Comparison of ENCODE assay signal across 8 cellular contexts in the genomic region with DNA sequence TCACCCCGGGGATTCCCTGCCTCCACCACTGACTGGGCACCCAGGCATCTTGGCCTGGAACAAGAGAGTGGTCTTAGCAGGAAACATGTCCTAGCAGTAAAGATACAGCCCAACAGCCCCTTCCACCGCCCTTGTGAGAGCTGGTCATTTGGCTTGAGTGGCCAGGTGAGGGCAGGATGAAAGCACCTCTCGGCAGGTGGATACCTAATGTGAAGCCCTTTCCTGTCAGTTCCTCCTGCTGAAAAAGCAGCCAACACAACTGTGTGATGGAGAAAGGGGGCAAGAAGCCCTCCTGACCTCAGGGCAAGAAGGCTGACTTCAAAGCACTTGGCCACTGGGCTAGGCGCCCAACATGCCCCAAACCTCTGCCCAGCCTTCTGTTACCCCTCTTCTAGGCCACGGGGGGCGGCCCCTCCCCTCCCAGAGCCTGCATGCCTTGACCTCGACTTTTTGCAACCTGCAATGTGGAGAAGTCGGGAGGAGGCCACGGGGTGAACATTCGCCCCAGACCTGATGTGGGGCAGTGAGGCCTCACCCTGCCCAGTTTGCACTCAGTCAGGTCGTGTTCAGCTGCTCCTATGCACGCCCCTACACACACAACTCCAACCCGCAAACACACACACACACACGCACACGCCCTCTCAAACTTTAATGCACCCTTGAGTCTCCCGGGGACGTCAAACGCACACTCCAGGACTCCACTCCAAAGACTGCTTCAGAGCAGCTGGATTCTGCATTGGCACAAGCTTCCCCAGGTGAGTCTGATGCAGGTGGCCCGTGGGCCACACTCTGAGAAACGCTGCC. TPM values are rescaled to one million over a fixed set of nuclear protein-coding genes. Genes with fewer than 3 reads are reported as not detected.
DNase-seq lines count a peak whose midpoint lies in the region; ATAC-seq and TF ChIP-seq lines count a peak whose summit lies in the region.

No MANE protein-coding gene starts in this region.

- DNase-seq in heart right ventricle (no peak), Right ventricle myocardium superior (no peak), coronary artery (ENCODE audit: low spot score) (no peak), uterus (no peak), GM10248 (ENCODE audit: extremely low spot score) (no peak)
- DNase-seq in NK-92 treated with Interleukin-12 subunit alpha and Interleukin-12 subunit beta, amount 100 ng/mL, for 24 hours (lab: John Stamatoyannopoulos, UW): no peak

- intact Hi-C loops in heart right ventricle (cut with DNase I) (no loop called here), Right ventricle myocardium superior (cut with DNase I) (loop anchor here (2.0 kb wide), 1 partner anchor 115 kb away; no protein-coding TSS in a partner anchor), uterus (cut with DNase I; ENCODE audit: low total_unique reads) (no loop called here)

- H3K4me3 ChIP-seq in heart right ventricle (peak overlapping the region; percentile 32 to 72 (median 62)), coronary artery (peak overlapping the region; percentile 79), uterus (peak overlapping the region; percentile 36 to 56)

- WGBS in heart right ventricle, 2 donors: 58 to 64% methylated on average over 20 of the region's 20 CpGs

- H3K27me3 ChIP-seq in heart right ventricle: peaks cover 0 to 62% (median 0%) of the 10 kb centered on the region in 7 donors
- no peaks in the 10 kb centered on the region for H3K27me3 ChIP-seq in uterus

- H3K27ac Mint-ChIP-seq in nephron: peak overlapping the region; percentile 31 to 67 (median 38)

- peak overlapping the region in 1 of 10 donors; percentile 9 for H3K27ac ChIP-seq in heart right ventricle
- H3K27ac ChIP-seq in coronary artery: peak overlapping the region; percentile 84 to 88
- peak overlapping the region; percentile 83 to 86 for H3K27ac ChIP-seq in uterus

- H3K36me3 ChIP-seq in heart right ventricle: peaks cover 0 to 5% (median 0%) of the 10 kb centered on the region in 9 donors
- H3K36me3 ChIP-seq in uterus: no peaks in the 10 kb centered on the region

- peaks cover 59% of the 10 kb centered on the region for H3K4me1 Mint-ChIP-seq in nephron

- peaks cover 7% of the 10 kb centered on the region for H3K9me3 Mint-ChIP-seq in nephron

- TF ChIP-seq CTCF in heart right ventricle (IDR thresholded peaks at IDR 0.05) (no peak), coronary artery (IDR thresholded peaks at IDR 0.05) (no peak), nephron (IDR thresholded peaks at IDR 0.05; ENCODE audit: unreplicated experiment in 3 of 3) (no peak), uterus (IDR thresholded peaks at IDR 0.05) (no peak), GM10248 (IDR thresholded peaks at IDR 0.05; ENCODE audit: control extremely low read depth, extremely low read depth, low read depth, missing control alignments) (no peak)

- POLR2A ChIA-PET in GM10248 (lab: Yijun Ruan, JAX): no interaction called here

- H3K4me1 ChIP-seq in heart right ventricle: peaks cover 2 to 18% (median 9%) of the 10 kb centered on the region in 9 donors
- H3K4me1 ChIP-seq in uterus: peaks cover 0 to 10% of the 10 kb centered on the region in 2 donors

- H3K27me3 Mint-ChIP-seq in nephron (ENCODE audit: low read depth): peaks cover 36% of the 10 kb centered on the region

- H3K9me3 ChIP-seq in heart right ventricle: no peaks in the 10 kb centered on the region
- no peaks in the 10 kb centered on the region for H3K9me3 ChIP-seq in uterus

- peaks cover 3% of the 10 kb centered on the region for H3K36me3 Mint-ChIP-seq in nephron (ENCODE audit: low read depth)

- CTCF ChIA-PET in GM10248 (lab: Yijun Ruan, JAX): no interaction called here

- TF ChIP-seq POLR2A in uterus (IDR thresholded peaks at IDR 0.05): no peak

- H3K4me3 Mint-ChIP-seq in nephron: peak overlapping the region; percentile 85 to 90 (median 86)

- peak in 1 of 8 donors; percentile 55 for ATAC-seq in heart right ventricle
- ATAC-seq in Right ventricle myocardium superior (ENCODE audit: poor library complexity): no peak
- no peak for ATAC-seq in HG03521 (IDR thresholded peaks at IDR 0.05; ENCODE audit: unreplicated experiment)

RNA-seq across cellular contexts. Expression of a gene that starts 1.1 kb away (rescaled TPM):
- total RNA-seq in heart right ventricle (1 to 10 TPM; 1.6 to 7.9 (median 2.5) TPM), Right ventricle myocardium superior (2.3 TPM), uterus (10 to 100 TPM in 2 of 4 donors, 1 to 10 TPM in 2; 2.3 to 23.7 (median 14.0) TPM)
- 1 to 10 TPM in 1 of 2 donors, under 1 TPM in 1; 0.80 to 1.1 TPM for polyA plus RNA-seq in heart right ventricle
